8 cellular contexts compared by ENCODE assay signal in the genomic region with DNA sequence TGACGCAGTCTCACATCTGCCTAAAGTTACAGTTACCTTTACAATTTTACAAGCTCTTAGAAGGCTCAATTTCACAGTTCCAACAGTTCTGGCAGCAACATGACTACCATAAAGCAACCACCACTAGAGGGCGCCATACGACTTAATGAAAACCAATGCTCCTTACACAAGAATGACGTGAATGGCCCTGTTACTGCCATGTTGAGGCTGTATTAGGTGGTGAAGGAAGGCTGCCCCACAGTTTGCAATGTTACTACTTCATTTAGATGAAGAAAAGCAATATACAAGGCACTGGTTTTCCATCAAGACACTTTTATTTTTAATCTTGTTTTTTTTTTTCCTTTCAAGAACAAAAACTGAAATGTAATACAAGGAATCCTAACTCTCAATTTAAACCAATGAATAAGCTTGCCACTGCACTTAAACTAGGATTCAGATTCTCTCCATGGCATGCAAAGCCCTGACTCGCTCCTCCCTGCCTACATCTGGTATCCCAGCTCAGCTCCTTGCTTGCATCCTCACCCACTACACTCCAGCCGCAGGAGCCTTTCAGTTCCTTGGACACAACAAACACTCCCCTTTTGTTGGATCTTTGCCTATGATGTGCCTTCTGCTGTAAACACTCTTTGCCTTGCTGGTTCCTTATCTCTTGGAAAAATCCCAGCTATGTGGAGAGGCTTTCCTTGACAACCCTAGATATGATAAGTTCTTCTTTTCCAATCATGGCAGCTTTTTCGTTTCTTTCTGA.
DNase-seq lines count a peak whose midpoint lies in the region; ATAC-seq and TF ChIP-seq lines count a peak whose summit lies in the region.

No MANE protein-coding gene starts in this region.

- no peak overlapping the region for H3K4me3 ChIP-seq in WERI-Rb-1 (ENCODE audit: low read depth, low read length)
- H3K4me3 ChIP-seq in mammary epithelial cell (replicated peaks in 1 of 3; ENCODE audit: insufficient read depth in 1 of 3, low read depth in 2 of 3, low read length in 3 of 3): no peak overlapping the region
- no peak overlapping the region for H3K4me3 ChIP-seq in kidney epithelial cell (ENCODE audit: low read depth, low read length)

- H3K9ac ChIP-seq in mammary epithelial cell (ENCODE audit: insufficient read depth, low read length): no peak overlapping the region

- H3K27ac ChIP-seq in WERI-Rb-1: no peak overlapping the region
- H3K27ac ChIP-seq in mammary epithelial cell (ENCODE audit: insufficient read depth, low read depth, low read length): no peak overlapping the region

- intact Hi-C loops in mammary epithelial cell (cut with micrococcal nuclease): loop anchor here (1.0 to 10.0 kb wide), 3 partner anchors 153 to 414 kb away; partner anchors contain the start of gene GBE1

- DNase-seq in AG09319 (ENCODE audit: extremely low read depth, low read depth) (peak; percentile 23), NCI-H2196 (lab: John Stamatoyannopoulos, UW; ENCODE audit: unreplicated experiment) (peak; percentile 38), WERI-Rb-1 (peak; percentile 87), mammary epithelial cell (peak; percentile 72), kidney epithelial cell (ENCODE audit: low read depth) (peak; percentile 19)
- peak; percentile 80 to 83 for DNase-seq in stimulated activated CD4-positive, alpha-beta T cell treated with anti-CD3 and anti-CD28 coated beads, Interleukin-2, amount 100 ng/mL, for 24 hours

- H3K9me3 ChIP-seq in WERI-Rb-1 (ENCODE audit: severe bottlenecking) (no peaks in the 10 kb centered on the region), mammary epithelial cell (replicated peaks; ENCODE audit: insufficient read depth, low read length) (no peaks in the 10 kb centered on the region)

- H3K27me3 ChIP-seq in WERI-Rb-1 (ENCODE audit: insufficient read depth, low read depth, severe bottlenecking): no peaks in the 10 kb centered on the region
- H3K27me3 ChIP-seq in mammary epithelial cell (ENCODE audit: insufficient read depth, low read length): no peaks in the 10 kb centered on the region
- H3K27me3 ChIP-seq in kidney epithelial cell (ENCODE audit: control insufficient read depth, insufficient read depth, low read length): no peaks in the 10 kb centered on the region

- dilution Hi-C loops in mammary epithelial cell (cut with HindIII; ENCODE audit: low sequenced_read_pairs): no loop called here

- in situ Hi-C loops in mammary epithelial cell (cut with MboI; ENCODE audit: low sequenced_read_pairs in 2 of 2): no loop called here

- CTCF ChIA-PET in mammary epithelial cell (lab: Charles Lee; ENCODE audit: low non-redundant PET): interaction anchor here (0.5 to 0.6 kb wide), 5 partner anchors 11 to 1393 kb away, joined by 3 to 5 read pairs (median 3); no protein-coding TSS in a partner anchor

- ATAC-seq in GM18870 (IDR thresholded peaks at IDR 0.05; ENCODE audit: unreplicated experiment) (peak; percentile 91), HG03097 (IDR thresholded peaks at IDR 0.05; ENCODE audit: low FRiP score, unreplicated experiment) (peak; percentile 87)

- no peaks in the 10 kb centered on the region for H3K79me2 ChIP-seq in mammary epithelial cell (ENCODE audit: insufficient read depth, low read length)

- BruUV-seq in mammary epithelial cell (replicated peaks; lab: Mats Ljungman, UMichigan): no TSS peak

- H2AFZ ChIP-seq in mammary epithelial cell (ENCODE audit: low read depth, low read length): no peak overlapping the region

- no peaks in the 10 kb centered on the region for H4K20me1 ChIP-seq in mammary epithelial cell (ENCODE audit: insufficient read depth, low read length)

- no peaks in the 10 kb centered on the region for H3K36me3 ChIP-seq in WERI-Rb-1
- H3K36me3 ChIP-seq in mammary epithelial cell (ENCODE audit: insufficient read depth, low read length): no peaks in the 10 kb centered on the region
- H3K36me3 ChIP-seq in kidney epithelial cell (ENCODE audit: control insufficient read depth, insufficient read depth, low read length): no peaks in the 10 kb centered on the region

- TF ChIP-seq CTCF in AG09319 (IDR thresholded peaks at IDR 0.05; ENCODE audit: low read depth, low read length) (peak; percentile 48), WERI-Rb-1 (IDR thresholded peaks at IDR 0.05; ENCODE audit: low read depth, low read length) (peak; percentile 72), mammary epithelial cell (conservative IDR thresholded peaks at IDR 0.05 in 1 of 2, IDR thresholded peaks at IDR 0.05 in 1 of 2; ENCODE audit: extremely low read depth in 1 of 2, insufficient read depth in 1 of 2, low read depth in 1 of 2, low read length in 2 of 2) (peak; percentile 81), kidney epithelial cell (IDR thresholded peaks at IDR 0.05; ENCODE audit: insufficient read depth, low read length, poor library complexity, severe bottlenecking) (peak; percentile 67)

- H3K4me2 ChIP-seq in mammary epithelial cell (ENCODE audit: insufficient read depth, low read depth, low read length): no peak overlapping the region

- 48% methylated on average over 7 of the region's 7 CpGs for WGBS in mammary epithelial cell (ENCODE audit: low coverage, missing lambda C conversion rate)

- no peaks in the 10 kb centered on the region for H3K4me1 ChIP-seq in mammary epithelial cell (ENCODE audit: insufficient read depth, low read length)

Comparison
In these comparisons a context has a peak if more than half of its experiments do, and no peak if none do; other contexts are left out.
1. DNase-seq: peak in every context shown above with its lines; median percentile 87 in WERI-Rb-1; 82 in stimulated activated CD4-positive, alpha-beta T cell treated with anti-CD3 and anti-CD28 coated beads, Interleukin-2, amount 100 ng/mL, for 24 hours; 72 in mammary epithelial cell; 38 in NCI-H2196; 23 in AG09319; 19 in kidney epithelial cell.